7 cellular contexts compared by ENCODE assay signal in genomic region chr20:35772563-35773058, GRCh38.
A peak's percentile ranks its signal among the peaks of the same experiment; 100 is the strongest.
DNase-seq lines count a peak whose midpoint lies in the region.

No MANE protein-coding gene starts in this region.

- peaks cover 6% of the 10 kb centered on the region for H3K9me3 Mint-ChIP-seq in activated naive CD8-positive, alpha-beta T cell (ENCODE audit: low read depth)

- peaks cover 10% of the 10 kb centered on the region for H3K36me3 ChIP-seq in HUES6 (ENCODE audit: control insufficient read depth, insufficient read depth, low read length)
- peaks cover 0 to 8% of the 10 kb centered on the region in 2 donors for H3K36me3 ChIP-seq in stomach smooth muscle (ENCODE audit: control insufficient read depth in 2 of 2, insufficient read depth in 2 of 2, low read length in 2 of 2)

- no peaks in the 10 kb centered on the region for H3K9me3 ChIP-seq in HUES6 (ENCODE audit: control insufficient read depth, insufficient read depth, low read depth, low read length)
- no peaks in the 10 kb centered on the region for H3K9me3 ChIP-seq in iPS-18c (ENCODE audit: control insufficient read depth, insufficient read depth, low read length)
- H3K9me3 ChIP-seq in stomach smooth muscle (ENCODE audit: control insufficient read depth in 2 of 2, low read length in 2 of 2) = no peaks in the 10 kb centered on the region

- H3K27me3 Mint-ChIP-seq in activated naive CD8-positive, alpha-beta T cell = no peaks in the 10 kb centered on the region

- peaks cover 10% of the 10 kb centered on the region for H3K27me3 ChIP-seq in HUES6 (ENCODE audit: control insufficient read depth, insufficient read depth, low read length)
- H3K27me3 ChIP-seq in stomach smooth muscle (ENCODE audit: control insufficient read depth in 1 of 2, insufficient read depth in 2 of 2, low read length in 2 of 2) = no peaks in the 10 kb centered on the region

- H3K4me3 ChIP-seq in HUES6 (ENCODE audit: low read depth, low read length) = peak overlapping the region; percentile 86
- H3K4me3 ChIP-seq in iPS-18c (ENCODE audit: insufficient read depth, low read depth, low read length) = peak overlapping the region; percentile 63
- H3K4me3 ChIP-seq in stomach smooth muscle (ENCODE audit: low read length in 2 of 2) = peak overlapping the region; percentile 87

- H3K4me1 Mint-ChIP-seq in activated naive CD8-positive, alpha-beta T cell (ENCODE audit: low read depth) = peaks cover 83% of the 10 kb centered on the region

- peak overlapping the region; percentile 92 for H3K27ac Mint-ChIP-seq in activated naive CD8-positive, alpha-beta T cell

- H3K4me3 Mint-ChIP-seq in activated naive CD8-positive, alpha-beta T cell = peak overlapping the region; percentile 91

- H3K9ac ChIP-seq in HUES6 (ENCODE audit: low read length) (peak overlapping the region; percentile 68), stomach smooth muscle (ENCODE audit: low read length in 2 of 2) (peak overlapping the region; percentile 89 to 94)

- H3K4me1 ChIP-seq in HUES6 (ENCODE audit: control insufficient read depth, insufficient read depth, low read length) = peaks cover 31% of the 10 kb centered on the region
- peaks cover 39% of the 10 kb centered on the region for H3K4me1 ChIP-seq in stomach smooth muscle (ENCODE audit: control insufficient read depth, insufficient read depth, low read length)

- H3K36me3 Mint-ChIP-seq in activated naive CD8-positive, alpha-beta T cell = peaks cover 11% of the 10 kb centered on the region

- no peak for DNase-seq in DMS53 (lab: John Stamatoyannopoulos, UW)
- DNase-seq in NCI-H2196 treated with DMSO at 0.1 percent for 48 hours (lab: John Stamatoyannopoulos, UW; ENCODE audit: unreplicated experiment) = no peak
- DNase-seq in NCI-H2029 treated with DMSO at 0.1 percent for 48 hours (lab: John Stamatoyannopoulos, UW) = no peak

- H3K27ac ChIP-seq in HUES6 (ENCODE audit: low read depth, low read length) = peak overlapping the region; percentile 57; the same call in 1 of the 2 replicates
- peak overlapping the region; percentile 83 for H3K27ac ChIP-seq in stomach smooth muscle (ENCODE audit: low read length)
